In genomic region chr12:2009623-2010022, GRCh38 we compare ENCODE assay signal across 1 cellular context.
TF ChIP-seq lines count a peak whose summit lies in the region.

No MANE protein-coding gene starts in this region.

TF ChIP-seq in H1, 55 proteins besides CTCF, POLR2A, EP300 and RAD21 (continued from another document):
- TF ChIP-seq POLR2AphosphoS5 (IDR thresholded peaks at IDR 0.05; ENCODE audit: low read depth, low read length) (no peak), HDAC2 (IDR thresholded peaks at IDR 0.05; ENCODE audit: borderline replicate concordance in 1 of 2, low read depth in 2 of 2, low read length in 2 of 2) (no peak), RNF2 (IDR thresholded peaks at IDR 0.05; ENCODE audit: borderline replicate concordance, low read depth, low read length, missing control alignments, poor library complexity, severe bottlenecking) (no peak), SIX5 (IDR thresholded peaks at IDR 0.05; ENCODE audit: low read depth, low read length) (no peak), TCF12 (IDR thresholded peaks at IDR 0.05; ENCODE audit: low read depth, low read length) (no peak), SP4 (IDR thresholded peaks at IDR 0.05; ENCODE audit: low read length) (no peak), SUZ12 (IDR thresholded peaks at IDR 0.05; ENCODE audit: low read length) (no peak), NANOG (IDR thresholded peaks at IDR 0.05; ENCODE audit: insufficient read depth, low read depth, low read length, poor library complexity, severe bottlenecking) (no peak), TEAD4 (IDR thresholded peaks at IDR 0.05; ENCODE audit: low read depth, low read length) (no peak), JUND (IDR thresholded peaks at IDR 0.05; ENCODE audit: low read length) (no peak), TBP (IDR thresholded peaks at IDR 0.05; ENCODE audit: low read depth, low read length) (no peak), CREB1 (IDR thresholded peaks at IDR 0.05) (no peak), NRF1 (IDR thresholded peaks at IDR 0.05; ENCODE audit: low read depth, low read length) (no peak), CHD7 (IDR thresholded peaks at IDR 0.05; ENCODE audit: insufficient replicate concordance, low read length) (no peak)
